1 cellular context compared by ENCODE assay signal in the genomic region with DNA sequence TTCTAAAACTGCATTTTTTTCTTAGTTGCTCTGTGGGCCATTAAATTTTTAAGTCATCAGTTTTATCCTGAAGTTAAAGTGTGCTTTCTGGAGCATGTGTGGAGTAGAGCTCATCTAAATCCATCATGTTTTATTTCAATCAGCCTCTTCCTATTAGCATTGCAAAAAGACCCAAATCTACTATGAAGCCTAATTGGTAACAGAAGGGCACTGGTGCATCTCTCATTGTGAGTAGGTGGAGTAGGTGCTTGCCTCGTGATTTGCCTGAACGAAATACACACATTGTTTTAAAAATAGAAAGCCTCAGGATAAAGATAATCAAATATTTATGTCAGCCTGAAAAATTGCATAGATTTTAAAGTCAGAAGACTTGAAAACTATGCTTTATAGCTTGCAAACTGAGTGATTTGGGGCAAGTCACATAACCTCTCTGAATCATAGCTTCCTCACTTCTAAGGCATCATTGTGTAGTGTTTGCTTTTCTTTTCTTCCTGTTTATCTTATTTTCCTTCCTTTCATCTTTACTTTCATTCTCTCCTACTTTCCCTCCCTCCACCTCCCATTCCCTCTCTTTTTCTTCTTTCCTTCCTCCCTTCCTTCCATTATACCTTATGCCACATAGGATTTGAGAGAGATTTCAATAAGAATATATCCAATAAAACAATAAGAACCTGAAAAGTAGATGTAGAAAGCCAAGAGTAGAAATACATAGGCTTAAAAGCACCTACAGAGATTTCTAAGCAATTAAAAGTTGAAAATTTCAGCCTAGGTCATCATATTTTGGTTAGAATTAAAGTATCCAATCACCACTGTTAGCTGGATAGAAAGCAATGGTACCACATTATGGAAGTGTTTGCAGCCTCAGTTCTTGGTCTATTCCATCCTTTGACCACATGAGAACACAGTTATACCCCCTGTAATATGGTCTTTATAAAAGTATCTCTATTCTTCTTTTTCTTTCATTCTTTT.
TF ChIP-seq lines count a peak whose summit lies in the region.

No MANE protein-coding gene starts in this region.

TF ChIP-seq in HepG2, 621 proteins besides CTCF, POLR2A, EP300 and RAD21:
- TF ChIP-seq SRSF9 (IDR thresholded peaks at IDR 0.05; ENCODE audit: borderline replicate concordance, insufficient read depth, low read depth, low read length, poor library complexity, severe bottlenecking) (peak; percentile 40), HNRNPK (IDR thresholded peaks at IDR 0.05; ENCODE audit: low read depth, low read length, poor library complexity, severe bottlenecking) (peak; percentile 31), MAFK (conservative IDR thresholded peaks at IDR 0.05 in 1 of 2, IDR thresholded peaks at IDR 0.05 in 1 of 2; ENCODE audit: low read length in 2 of 2) (peak; percentile 78 to 89), ATRX (CRISPR knock-in tag; IDR thresholded peaks at IDR 0.05; ENCODE audit: borderline replicate concordance) (no peak), MAFF (IDR thresholded peaks at IDR 0.05; ENCODE audit: low read depth, low read length) (peak; percentile 79)
